In genomic region chr5:151737421-151737820, GRCh38 we compare ENCODE assay signal across 21 cellular contexts.
"Had no signal": no experiment of that assay in that cellular context is flagged by ENCODE, and none has a peak within 500 bp of the region (broad histone marks: within the 10 kb centered on the region; RNA-seq: fewer than 3 reads in every experiment).

No MANE protein-coding gene starts in this region.

- H3K4me1 ChIP-seq: breast epithelium had no signal

- ATAC-seq: activated CD4-positive, CD25-positive, alpha-beta regulatory T cell treated with anti-CD3 and anti-CD28 coated beads, Interleukin-2, amount 50 U/mL, for 24 hours; esophagus mucosa; stimulated activated naive CD8-positive, alpha-beta T cell treated with anti-CD3 and anti-CD28 coated beads, Interleukin-15, Interleukin-2, amounts not matched to agents 100 U/mL and 50 U/mL, for 24 hours; T-helper 17 cell had no signal

- H3K27me3 ChIP-seq: breast epithelium, right atrium auricular region, upper lobe of left lung had no signal

- H3K27ac Mint-ChIP-seq: activated naive CD4-positive, alpha-beta T cell treated with anti-CD3 and anti-CD28 coated beads for 36 hours; activated naive CD8-positive, alpha-beta T cell treated with anti-CD3 and anti-CD28 coated beads for 36 hours; dendritic cell treated with granulocyte-macrophage colony-stimulating factor and Interleukin-4, amounts not matched to agents 40 ng/mL and 50 ng/mL, for 4 days; T-helper 17 cell had no signal

- H3K27ac ChIP-seq: breast epithelium, upper lobe of left lung, WERI-Rb-1 had no signal

- H3K9me3 ChIP-seq: breast epithelium, right atrium auricular region, upper lobe of left lung had no signal

- H3K36me3 ChIP-seq: breast epithelium, right atrium auricular region had no signal

- H3K4me3 Mint-ChIP-seq: activated naive CD4-positive, alpha-beta T cell treated with anti-CD3 and anti-CD28 coated beads for 36 hours; activated naive CD8-positive, alpha-beta T cell treated with anti-CD3 and anti-CD28 coated beads for 36 hours; dendritic cell treated with granulocyte-macrophage colony-stimulating factor and Interleukin-4, amounts not matched to agents 40 ng/mL and 50 ng/mL, for 4 days; endodermal cell; T-helper 17 cell had no signal

- H3K4me3 ChIP-seq: breast epithelium, right atrium auricular region, upper lobe of left lung had no signal

- DNase-seq: activated CD4-positive, alpha-beta T cell treated with anti-CD3 and anti-CD28 coated beads for 48 hours; activated CD4-positive, alpha-beta T cell treated with anti-CD3 and anti-CD28 coated beads, Interleukin-2, amount 50 U/mL, for 48 hours; activated CD8-positive, alpha-beta memory T cell treated with anti-CD3 and anti-CD28 coated beads for 24 hours; activated effector memory CD4-positive, alpha-beta T cell treated with anti-CD3 and anti-CD28 coated beads, Interleukin-2, amount 50 U/mL, for 16 hours; activated naive CD4-positive, alpha-beta T cell treated with anti-CD3 and anti-CD28 coated beads for 36 hours; activated naive CD8-positive, alpha-beta T cell treated with anti-CD3 and anti-CD28 coated beads for 36 hours; amniotic stem cell; central memory CD4-positive, alpha-beta T cell; endodermal cell; mammary epithelial cell; naive B cell; stimulated activated naive CD8-positive, alpha-beta T cell treated with anti-CD3 and anti-CD28 coated beads, Interleukin-15, Interleukin-2, amounts not matched to agents 100 U/mL and 50 U/mL, for 24 hours; T-helper 17 cell; T1000; upper lobe of left lung; WERI-Rb-1 had no signal

- H3K9me3 Mint-ChIP-seq: activated naive CD4-positive, alpha-beta T cell treated with anti-CD3 and anti-CD28 coated beads for 36 hours; activated naive CD8-positive, alpha-beta T cell treated with anti-CD3 and anti-CD28 coated beads for 36 hours; dendritic cell treated with granulocyte-macrophage colony-stimulating factor and Interleukin-4, amounts not matched to agents 40 ng/mL and 50 ng/mL, for 4 days; endodermal cell; naive B cell had no signal

- H3K27me3 Mint-ChIP-seq: activated naive CD8-positive, alpha-beta T cell treated with anti-CD3 and anti-CD28 coated beads for 36 hours; dendritic cell treated with granulocyte-macrophage colony-stimulating factor and Interleukin-4, amounts not matched to agents 40 ng/mL and 50 ng/mL, for 4 days; naive B cell; T-helper 17 cell had no signal
